ENCODE assay signal across 28 cellular contexts in genomic region chr7:88661921-88662320, GRCh38.
"Had no signal": no experiment of that assay in that cellular context is flagged by ENCODE, and none has a peak within 500 bp of the region (broad histone marks: within the 10 kb centered on the region; RNA-seq: fewer than 3 reads in every experiment).

No MANE protein-coding gene starts in this region.

- H3K27me3 Mint-ChIP-seq: stimulated activated memory B cell treated with anti-CD40 and anti-IgM and Interleukin-4, amounts not matched to agents 10 μg/mL and 1 μg/mL and 100 μg/mL, for 72 hours; stimulated activated naive B cell treated with anti-CD40 and anti-IgM and Interleukin-4, amounts not matched to agents 10 μg/mL and 1 μg/mL and 100 μg/mL, for 72 hours; stimulated activated naive CD8-positive, alpha-beta T cell treated with anti-CD3 and anti-CD28 coated beads, Interleukin-15, amount 100 ng/mL, for 72 hours; stimulated activated naive CD8-positive, alpha-beta T cell treated with anti-CD3 and anti-CD28 coated beads, Interleukin-15, Interleukin-2, amounts not matched to agents 100 ng/mL and 50 ng/mL, for 24 hours; type B pancreatic cell had no signal

- H3K4me3 Mint-ChIP-seq: stimulated activated effector memory CD8-positive, alpha-beta T cell treated with anti-CD3 and anti-CD28 coated beads, Interleukin-12 subunit alpha, Interleukin-12 subunit beta, amount 100 ng/mL, for 72 hours; stimulated activated memory B cell treated with anti-CD40 and anti-IgM and Interleukin-4, amounts not matched to agents 10 μg/mL and 1 μg/mL and 100 μg/mL, for 72 hours; stimulated activated naive B cell treated with anti-CD40 and anti-IgM and Interleukin-4, amounts not matched to agents 10 μg/mL and 1 μg/mL and 100 μg/mL, for 72 hours; stimulated activated naive CD8-positive, alpha-beta T cell treated with anti-CD3 and anti-CD28 coated beads, Interleukin-15, amount 100 ng/mL, for 72 hours; stimulated activated naive CD8-positive, alpha-beta T cell treated with anti-CD3 and anti-CD28 coated beads, Interleukin-15, Interleukin-2, amounts not matched to agents 100 ng/mL and 50 ng/mL, for 24 hours; type B pancreatic cell had no signal

- H3K4me1 Mint-ChIP-seq: stimulated activated effector memory CD8-positive, alpha-beta T cell treated with anti-CD3 and anti-CD28 coated beads, Interleukin-12 subunit alpha, Interleukin-12 subunit beta, amount 100 ng/mL, for 72 hours; stimulated activated memory B cell treated with anti-CD40 and anti-IgM and Interleukin-4, amounts not matched to agents 10 μg/mL and 1 μg/mL and 100 μg/mL, for 72 hours; stimulated activated naive B cell treated with anti-CD40 and anti-IgM and Interleukin-4, amounts not matched to agents 10 μg/mL and 1 μg/mL and 100 μg/mL, for 72 hours; stimulated activated naive CD8-positive, alpha-beta T cell treated with anti-CD3 and anti-CD28 coated beads, Interleukin-15, amount 100 ng/mL, for 72 hours had no signal

- H3K9me3 Mint-ChIP-seq: stimulated activated memory B cell treated with anti-CD40 and anti-IgM and Interleukin-4, amounts not matched to agents 10 μg/mL and 1 μg/mL and 100 μg/mL, for 72 hours; stimulated activated naive B cell treated with anti-CD40 and anti-IgM and Interleukin-4, amounts not matched to agents 10 μg/mL and 1 μg/mL and 100 μg/mL, for 72 hours; stimulated activated naive CD8-positive, alpha-beta T cell treated with anti-CD3 and anti-CD28 coated beads, Interleukin-15, amount 100 ng/mL, for 72 hours; stimulated activated naive CD8-positive, alpha-beta T cell treated with anti-CD3 and anti-CD28 coated beads, Interleukin-15, Interleukin-2, amounts not matched to agents 100 ng/mL and 50 ng/mL, for 24 hours had no signal

- H3K36me3 Mint-ChIP-seq: stimulated activated effector memory CD8-positive, alpha-beta T cell treated with anti-CD3 and anti-CD28 coated beads, Interleukin-12 subunit alpha, Interleukin-12 subunit beta, amount 100 ng/mL, for 72 hours; stimulated activated memory B cell treated with anti-CD40 and anti-IgM and Interleukin-4, amounts not matched to agents 10 μg/mL and 1 μg/mL and 100 μg/mL, for 72 hours; stimulated activated naive B cell treated with anti-CD40 and anti-IgM and Interleukin-4, amounts not matched to agents 10 μg/mL and 1 μg/mL and 100 μg/mL, for 72 hours; type B pancreatic cell had no signal

- H3K4me3 ChIP-seq: stomach, suprapubic skin, testis, thoracic aorta, thyroid gland, tibial artery, tibial nerve, transverse colon, upper lobe of left lung, upper lobe of right lung, uterus, vagina had no signal

- DNase-seq: stimulated activated CD4-positive, alpha-beta T cell treated with anti-CD3 and anti-CD28 coated beads, Interleukin-2, amount 100 ng/mL, for 48 hours; stimulated activated CD4-positive, alpha-beta T cell treated with anti-CD3 and anti-CD28 coated beads, Interleukin-4, amount 100 ng/mL, for 1 hour; stimulated activated CD4-positive, alpha-beta T cell treated with anti-CD3 and anti-CD28 coated beads, Interleukin-4, amount 100 ng/mL, for 24 hours; stimulated activated CD4-positive, alpha-beta T cell treated with anti-CD3 and anti-CD28 coated beads, Interleukin-4, amount 100 ng/mL, for 4 hours; stimulated activated CD8-positive, alpha-beta memory T cell treated with anti-CD3 and anti-CD28 coated beads, Interleukin-4, amount 100 ng/mL, for 48 hours; stimulated activated naive B cell treated with anti-CD40 and anti-IgM and Interleukin-4, amounts not matched to agents 10 μg/mL and 1 μg/mL and 100 μg/mL, for 72 hours; stimulated activated naive CD4-positive, alpha-beta T cell; stimulated activated naive CD4-positive, alpha-beta T cell treated with Interleukin-2 at 50 U/mL for 16 hours; stimulated activated naive CD8-positive, alpha-beta T cell treated with anti-CD3 and anti-CD28 coated beads, Interleukin-15, amount 100 ng/mL, for 72 hours; stimulated activated naive CD8-positive, alpha-beta T cell treated with anti-CD3 and anti-CD28 coated beads, Interleukin-15, Interleukin-2, amounts not matched to agents 100 U/mL and 50 U/mL, for 24 hours; stomach; substantia nigra; testis; thyroid gland; tibial artery; transverse colon; trophoblast cell; upper lobe of left lung; upper lobe of right lung; uterus had no signal

- ATAC-seq: stimulated activated effector memory CD8-positive, alpha-beta T cell treated with anti-CD3 and anti-CD28 coated beads, Interleukin-12 subunit alpha, Interleukin-12 subunit beta, amount 100 ng/mL, for 72 hours; stimulated activated memory B cell treated with anti-CD40 and anti-IgM and Interleukin-4, amounts not matched to agents 10 μg/mL and 1 μg/mL and 100 μg/mL, for 72 hours; stimulated activated naive B cell treated with anti-CD40 and anti-IgM and Interleukin-4, amounts not matched to agents 10 μg/mL and 1 μg/mL and 100 μg/mL, for 72 hours; stimulated activated naive CD8-positive, alpha-beta T cell treated with anti-CD3 and anti-CD28 coated beads, Interleukin-15, amount 100 ng/mL, for 72 hours; stimulated activated naive CD8-positive, alpha-beta T cell treated with anti-CD3 and anti-CD28 coated beads, Interleukin-15, Interleukin-2, amounts not matched to agents 100 U/mL and 50 U/mL, for 24 hours; upper lobe of right lung had no signal
